In the genomic region with DNA sequence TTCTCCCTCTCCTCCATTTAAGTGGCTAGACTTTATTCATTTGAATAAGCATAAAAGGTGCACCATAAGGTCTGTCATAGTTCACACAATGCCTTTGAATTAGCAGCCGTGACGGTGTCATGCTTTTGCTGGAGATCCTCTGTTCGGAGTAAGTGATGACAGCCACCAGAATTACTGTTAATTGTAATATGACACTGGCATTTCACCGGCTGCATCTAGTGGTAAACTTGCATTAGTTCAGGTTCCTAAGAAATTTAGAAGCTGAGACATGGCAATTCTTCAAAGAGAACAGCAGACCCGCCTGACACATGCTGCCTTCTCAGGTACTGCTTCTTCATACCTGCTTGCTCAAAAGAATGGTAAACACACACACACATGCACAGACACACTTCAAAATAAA, we compare ENCODE assay signal across 1 cellular context.
TF ChIP-seq lines count a peak whose summit lies in the region.

No MANE protein-coding gene starts in this region.

TF ChIP-seq in neural cell, 6 proteins besides CTCF, POLR2A, EP300 and RAD21 (continued from another document):
- TF ChIP-seq, protein P1, sequence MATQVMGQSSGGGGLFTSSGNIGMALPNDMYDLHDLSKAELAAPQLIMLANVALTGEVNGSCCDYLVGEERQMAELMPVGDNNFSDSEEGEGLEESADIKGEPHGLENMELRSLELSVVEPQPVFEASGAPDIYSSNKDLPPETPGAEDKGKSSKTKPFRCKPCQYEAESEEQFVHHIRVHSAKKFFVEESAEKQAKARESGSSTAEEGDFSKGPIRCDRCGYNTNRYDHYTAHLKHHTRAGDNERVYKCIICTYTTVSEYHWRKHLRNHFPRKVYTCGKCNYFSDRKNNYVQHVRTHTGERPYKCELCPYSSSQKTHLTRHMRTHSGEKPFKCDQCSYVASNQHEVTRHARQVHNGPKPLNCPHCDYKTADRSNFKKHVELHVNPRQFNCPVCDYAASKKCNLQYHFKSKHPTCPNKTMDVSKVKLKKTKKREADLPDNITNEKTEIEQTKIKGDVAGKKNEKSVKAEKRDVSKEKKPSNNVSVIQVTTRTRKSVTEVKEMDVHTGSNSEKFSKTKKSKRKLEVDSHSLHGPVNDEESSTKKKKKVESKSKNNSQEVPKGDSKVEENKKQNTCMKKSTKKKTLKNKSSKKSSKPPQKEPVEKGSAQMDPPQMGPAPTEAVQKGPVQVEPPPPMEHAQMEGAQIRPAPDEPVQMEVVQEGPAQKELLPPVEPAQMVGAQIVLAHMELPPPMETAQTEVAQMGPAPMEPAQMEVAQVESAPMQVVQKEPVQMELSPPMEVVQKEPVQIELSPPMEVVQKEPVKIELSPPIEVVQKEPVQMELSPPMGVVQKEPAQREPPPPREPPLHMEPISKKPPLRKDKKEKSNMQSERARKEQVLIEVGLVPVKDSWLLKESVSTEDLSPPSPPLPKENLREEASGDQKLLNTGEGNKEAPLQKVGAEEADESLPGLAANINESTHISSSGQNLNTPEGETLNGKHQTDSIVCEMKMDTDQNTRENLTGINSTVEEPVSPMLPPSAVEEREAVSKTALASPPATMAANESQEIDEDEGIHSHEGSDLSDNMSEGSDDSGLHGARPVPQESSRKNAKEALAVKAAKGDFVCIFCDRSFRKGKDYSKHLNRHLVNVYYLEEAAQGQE (IDR thresholded peaks at IDR 0.05; ENCODE audit: borderline replicate concordance), result no peak
- no peak for TF ChIP-seq TAF1 (IDR thresholded peaks at IDR 0.05; ENCODE audit: low read depth)
- TF ChIP-seq POLR2AphosphoS5 (IDR thresholded peaks at IDR 0.05), result no peak
TF ChIP-seq in neural cell: peak in this region for 1.
